8 cellular contexts compared by ENCODE assay signal in the genomic region with DNA sequence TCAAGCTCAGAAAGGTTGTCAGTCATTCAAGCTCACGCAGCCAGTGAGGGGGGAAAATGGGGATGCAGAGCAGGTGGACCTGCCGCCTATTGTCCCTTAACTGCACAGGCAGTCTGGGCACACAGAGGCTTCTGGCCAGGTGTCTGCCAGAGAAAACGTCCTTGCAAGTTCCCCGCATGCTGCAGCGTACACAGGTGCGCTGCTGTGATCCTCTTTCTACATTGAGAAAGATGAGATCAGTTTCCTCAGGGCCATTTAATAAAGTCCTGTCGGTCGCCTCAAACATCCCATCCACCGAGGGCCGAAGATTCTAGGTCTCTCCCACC. TPM values are rescaled to one million over a fixed set of nuclear protein-coding genes. Genes with fewer than 3 reads are reported as not detected.
A peak's percentile ranks its signal among the peaks of the same experiment; 100 is the strongest.
DNase-seq lines count a peak whose midpoint lies in the region; ATAC-seq, FAIRE-seq and TF ChIP-seq lines count a peak whose summit lies in the region.

No MANE protein-coding gene starts in this region.

- in situ Hi-C loops in GM13977 (cut with MboI; ENCODE audit: low pct_unique_long_range_greater_than_20kb, low sequenced_read_pairs, unreplicated experiment): no loop called here

- FAIRE-seq in GM12891 (lab: Jason Lieb, UNC): no peak

- no peak for ATAC-seq in effector memory CD8-positive, alpha-beta T cell (replicated peaks)
- no peak for ATAC-seq in GM21619 (IDR thresholded peaks at IDR 0.05; ENCODE audit: unreplicated experiment)

- peak overlapping the region; percentile 75 for H3K9ac ChIP-seq in neuronal stem cell (ENCODE audit: low read depth, low read length, poor library complexity)

- no CpG with 5 or more reads among the region's 10 CpGs for WGBS in neuronal stem cell (ENCODE audit: extremely low coverage in 2 of 2, insufficient read length in 2 of 2, insufficient replicate concordance in 1 of 2), 2 donors

- peak overlapping the region; percentile 53 for H3K18ac ChIP-seq in neuronal stem cell (ENCODE audit: low read length)

- H2BK15ac ChIP-seq in neuronal stem cell (ENCODE audit: low read length): no peak overlapping the region

- no peak for TF ChIP-seq POLR2A in GM12891 (IDR thresholded peaks at IDR 0.05; ENCODE audit: low read depth, low read length)

- peak overlapping the region; percentile 81 to 84 for H3K4me3 ChIP-seq in neuronal stem cell (ENCODE audit: low read length in 2 of 2)

- H2AK5ac ChIP-seq in neuronal stem cell (ENCODE audit: low read depth, low read length): no peak overlapping the region

- no peaks in the 10 kb centered on the region for H3K9me3 ChIP-seq in neuronal stem cell (replicated peaks in 1 of 2; ENCODE audit: control insufficient read depth in 2 of 2, insufficient read depth in 1 of 2, low read depth in 1 of 2, low read length in 2 of 2)

- DNase-seq in COLO668 (lab: John Stamatoyannopoulos, UW; ENCODE audit: unreplicated experiment): peak; percentile 59
- peak; percentile 70 for DNase-seq in NCI-H1105 treated with DMSO at 0.1 percent for 48 hours (lab: John Stamatoyannopoulos, UW)
- DNase-seq in effector memory CD8-positive, alpha-beta T cell: no peak
- no peak for DNase-seq in neuronal stem cell (ENCODE audit: low spot score)
- no peak for DNase-seq in dedifferentiated amniotic fluid mesenchymal stem cell (ENCODE audit: extremely low spot score)
- DNase-seq in GM12891 (ENCODE audit: insufficient read length, low spot score): no peak
- no peak for DNase-seq in GM13977 (ENCODE audit: low spot score)

- H2BK5ac ChIP-seq in neuronal stem cell (ENCODE audit: low read length): no peak overlapping the region

- no peak overlapping the region for H2BK120ac ChIP-seq in neuronal stem cell (ENCODE audit: low read depth, low read length)

- H3K27ac Mint-ChIP-seq in effector memory CD8-positive, alpha-beta T cell: peak overlapping the region; percentile 95

- H3K79me1 ChIP-seq in neuronal stem cell (ENCODE audit: low read depth, low read length): no peaks in the 10 kb centered on the region

- H3K4me1 ChIP-seq in neuronal stem cell (ENCODE audit: control insufficient read depth in 2 of 2, insufficient read depth in 1 of 2, low read depth in 1 of 2, low read length in 2 of 2): peaks cover 5 to 10% of the 10 kb centered on the region in 2 donors

- peak overlapping the region; percentile 34 for H3K27ac ChIP-seq in neuronal stem cell (replicated peaks; ENCODE audit: low read length)

- no peak overlapping the region for H3K14ac ChIP-seq in neuronal stem cell (ENCODE audit: low read length)

- no peak overlapping the region for H2BK12ac ChIP-seq in neuronal stem cell (ENCODE audit: low read length)

- peak overlapping the region; percentile 74 for H3K4me2 ChIP-seq in neuronal stem cell (ENCODE audit: insufficient read depth, low read length, poor library complexity, severe bottlenecking)

- H3K27me3 Mint-ChIP-seq in effector memory CD8-positive, alpha-beta T cell: no peaks in the 10 kb centered on the region

- no peak for TF ChIP-seq CTCF in GM13977 (IDR thresholded peaks at IDR 0.05; ENCODE audit: extremely low read depth, insufficient read depth, missing control alignments)

- no peak overlapping the region for H4K91ac ChIP-seq in neuronal stem cell (ENCODE audit: low read depth, low read length, poor library complexity)

- H3K36me3 ChIP-seq in neuronal stem cell (replicated peaks in 1 of 2; ENCODE audit: control insufficient read depth in 2 of 2, insufficient read depth in 2 of 2, low read length in 2 of 2): peaks cover 0 to 25% of the 10 kb centered on the region in 2 donors

- H3K23ac ChIP-seq in neuronal stem cell (ENCODE audit: low read depth, low read length, poor library complexity): peak overlapping the region; percentile 83

- peaks cover 0 to 17% (median 2%) of the 10 kb centered on the region in 3 experiments for H3K27me3 ChIP-seq in neuronal stem cell (ENCODE audit: control insufficient read depth in 3 of 3, insufficient read depth in 3 of 3, low read depth in 1 of 3, low read length in 3 of 3)

- peak overlapping the region; percentile 91 to 95 for H3K4me3 Mint-ChIP-seq in effector memory CD8-positive, alpha-beta T cell

- peaks cover 15% of the 10 kb centered on the region for H3K36me3 Mint-ChIP-seq in effector memory CD8-positive, alpha-beta T cell (ENCODE audit: insufficient read depth)

- no peak overlapping the region for H3K4ac ChIP-seq in neuronal stem cell (ENCODE audit: low read length)

- peaks cover 22% of the 10 kb centered on the region in 2 donors for H3K4me1 Mint-ChIP-seq in effector memory CD8-positive, alpha-beta T cell (ENCODE audit: low read depth in 2 of 2)

- no peaks in the 10 kb centered on the region for H3K9me3 Mint-ChIP-seq in effector memory CD8-positive, alpha-beta T cell

- peak overlapping the region; percentile 81 for H2AFZ ChIP-seq in neuronal stem cell (ENCODE audit: low read length)

- no peak overlapping the region for H4K8ac ChIP-seq in neuronal stem cell (ENCODE audit: low read depth, low read length)

TF ChIP-seq in GM12891, 5 proteins besides CTCF, POLR2A, EP300 and RAD21:
- TF ChIP-seq POLR2AphosphoS5 (IDR thresholded peaks at IDR 0.05; ENCODE audit: low read depth, low read length) (no peak), POU2F2 (IDR thresholded peaks at IDR 0.05; ENCODE audit: low read depth, low read length) (no peak), TAF1 (IDR thresholded peaks at IDR 0.05; ENCODE audit: low read depth, low read length) (no peak), PAX5 (IDR thresholded peaks at IDR 0.05; ENCODE audit: insufficient read depth, low read length, severe bottlenecking) (no peak)

RNA-seq across cellular contexts. Expression of gene TSEN2, which starts 0.4 kb away (rescaled TPM):
- polyA plus RNA-seq in neuronal stem cell (2013, experiment 1 of 2): 13.0 TPM
- 13.7 TPM for polyA plus RNA-seq in neuronal stem cell (2013, experiment 2 of 2)
- polyA plus RNA-seq in GM12891 (2012; ENCODE audit: low read depth, missing spikeins): 9.7 TPM

Comparison
In these comparisons a context has a peak if more than half of its experiments do, and no peak if none do; other contexts are left out.
1. DNase-seq: peak in COLO668 (single experiment) and NCI-H1105 treated with DMSO at 0.1 percent for 48 hours (single experiment); none in effector memory CD8-positive, alpha-beta T cell (0 of 3), neuronal stem cell (single experiment), dedifferentiated amniotic fluid mesenchymal stem cell (single experiment), GM12891 (single experiment) and GM13977 (single experiment).